In the genomic region with DNA sequence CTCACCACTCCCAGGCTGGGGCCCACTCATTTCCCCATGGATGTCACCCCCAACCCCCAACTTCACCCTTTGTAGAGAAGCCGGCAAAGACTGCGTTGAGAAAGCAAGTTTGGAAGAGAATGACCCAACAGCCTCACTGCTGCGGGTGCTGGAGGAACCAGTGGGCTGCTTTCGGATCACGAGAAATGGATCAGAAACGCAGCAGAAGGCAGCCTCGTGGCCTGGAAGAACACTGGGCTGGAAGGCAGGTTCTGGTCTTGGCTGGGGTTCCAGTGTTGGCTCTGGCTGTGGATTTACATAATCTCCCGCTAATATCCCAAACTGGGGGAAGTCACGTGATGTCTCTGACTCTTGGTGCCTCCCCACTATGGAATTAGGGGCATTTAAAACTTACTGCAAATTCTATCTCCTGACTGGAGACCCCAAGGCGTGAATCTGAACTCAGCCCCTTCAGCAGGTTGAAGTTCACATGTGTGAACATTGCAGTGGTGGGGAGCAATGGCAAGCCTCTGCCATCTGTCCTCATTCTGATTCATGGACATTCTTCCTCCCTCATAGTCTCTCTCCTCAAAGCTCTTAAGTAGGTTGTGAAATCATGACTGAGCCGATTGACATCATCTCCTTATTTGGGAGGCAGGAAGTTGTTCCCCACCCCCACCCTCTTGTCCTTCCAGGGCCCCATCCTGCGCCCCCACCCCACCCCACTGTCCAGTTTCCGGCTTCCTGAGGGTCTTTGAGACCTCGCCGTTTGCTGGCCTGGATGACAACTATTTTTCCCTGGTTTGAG, we compare ENCODE assay signal across 9 cellular contexts. TPM values are rescaled to one million over a fixed set of nuclear protein-coding genes. Genes with fewer than 3 reads are reported as not detected.
DNase-seq lines count a peak whose midpoint lies in the region; ATAC-seq and TF ChIP-seq lines count a peak whose summit lies in the region.
"Had no signal": no experiment of that assay in that cellular context is flagged by ENCODE, and none has a peak within 500 bp of the region (broad histone marks: within the 10 kb centered on the region; RNA-seq: fewer than 3 reads in every experiment).

No MANE protein-coding gene starts in this region.

- WGBS in aorta, 2 donors, result 40 to 43% methylated on average over 15 of the region's 15 CpGs

- peak overlapping the region; percentile 54 for H3K27ac Mint-ChIP-seq in mesothelial cell of epicardium
- H3K27ac Mint-ChIP-seq: natural killer cell treated with Interleukin-12 subunit alpha and Interleukin-12 subunit beta and Interleukin-15 and Interleukin-18, amount 100 ng/mL, for 72 hours had no signal

- ATAC-seq in aorta (ENCODE audit: low FRiP score) (peak; percentile 77), HG02938 (IDR thresholded peaks at IDR 0.05; ENCODE audit: unreplicated experiment) (no peak)
- ATAC-seq: natural killer cell treated with Interleukin-12 subunit alpha and Interleukin-12 subunit beta and Interleukin-15 and Interleukin-18, amount 100 ng/mL, for 72 hours had no signal

- DNase-seq in SKM-1 treated with dmso at 0.1 percent for 144 hours (lab: John Stamatoyannopoulos, UW; ENCODE audit: unreplicated experiment) (peak; percentile 2), SKM-1 (lab: John Stamatoyannopoulos, UW; ENCODE audit: unreplicated experiment) (no peak), epithelial cell of prostate (ENCODE audit: low read depth, low spot score) (peak; percentile 27), mesothelial cell of epicardium (ENCODE audit: low spot score in 2 of 2, unreplicated experiment in 2 of 2) (no peak), aorta (peak in 1 of 2 donors; percentile 73), NCI-H2029 treated with DMSO at 0.1 percent for 48 hours (lab: John Stamatoyannopoulos, UW) (no peak), T-helper 2 cell (no peak)

- intact Hi-C loops in aorta (cut with DNase I), result no loop called here

- H3K9me3 Mint-ChIP-seq in mesothelial cell of epicardium, result no peaks in the 10 kb centered on the region
- H3K9me3 Mint-ChIP-seq: natural killer cell treated with Interleukin-12 subunit alpha and Interleukin-12 subunit beta and Interleukin-15 and Interleukin-18, amount 100 ng/mL, for 72 hours had no signal

- H3K9me3 ChIP-seq in aorta (ENCODE audit: control insufficient read depth, low read length), result peaks cover 2% of the 10 kb centered on the region

- H3K36me3 ChIP-seq in aorta (ENCODE audit: control insufficient read depth in 1 of 2, insufficient read depth in 2 of 2, low read length in 1 of 2), result no peaks in the 10 kb centered on the region

- no peaks in the 10 kb centered on the region for H3K36me3 Mint-ChIP-seq in mesothelial cell of epicardium
- H3K36me3 Mint-ChIP-seq: natural killer cell treated with Interleukin-12 subunit alpha and Interleukin-12 subunit beta and Interleukin-15 and Interleukin-18, amount 100 ng/mL, for 72 hours had no signal

- H3K27ac ChIP-seq in epithelial cell of prostate (no peak overlapping the region), aorta (ENCODE audit: low read depth in 1 of 2, low read length in 2 of 2) (no peak overlapping the region)

- H3K4me3 ChIP-seq in aorta (ENCODE audit: low read length in 2 of 2), result no peak overlapping the region

- H3K4me1 Mint-ChIP-seq in mesothelial cell of epicardium, result peaks cover 8% of the 10 kb centered on the region

- TF ChIP-seq CTCF in mesothelial cell of epicardium (IDR thresholded peaks at IDR 0.05; ENCODE audit: unreplicated experiment), result no peak

- H3K27me3 Mint-ChIP-seq in mesothelial cell of epicardium (ENCODE audit: low read depth), result no peaks in the 10 kb centered on the region

- H3K4me1 ChIP-seq in aorta (ENCODE audit: control insufficient read depth in 1 of 2, insufficient read depth in 2 of 2, low read length in 2 of 2), result no peaks in the 10 kb centered on the region

- H3K27me3 ChIP-seq in aorta (ENCODE audit: control insufficient read depth in 1 of 2, insufficient read depth in 2 of 2, low read length in 1 of 2), result no peaks in the 10 kb centered on the region

- H3K4me3 Mint-ChIP-seq in mesothelial cell of epicardium, result no peak overlapping the region
- H3K4me3 Mint-ChIP-seq: natural killer cell treated with Interleukin-12 subunit alpha and Interleukin-12 subunit beta and Interleukin-15 and Interleukin-18, amount 100 ng/mL, for 72 hours had no signal

RNA-seq across cellular contexts. Expression of gene TIMP3, which starts 37.0 kb away (rescaled TPM):
- total RNA-seq in mesothelial cell of epicardium (65.9 to 68.2 TPM (median 67.2 TPM) in 3 replicates), aorta (100 to 1,000 TPM; 298 to 410 TPM)
- 10 to 100 TPM; 34.4 to 59.4 TPM for polyA plus RNA-seq in aorta
- total RNA-seq: natural killer cell treated with Interleukin-12 subunit alpha and Interleukin-12 subunit beta and Interleukin-15 and Interleukin-18, amount 100 ng/mL, for 72 hours had no signal

Comparison
In these comparisons a context has a peak if more than half of its experiments do, and no peak if none do; other contexts are left out.
1. DNase-seq: peak in SKM-1 treated with dmso at 0.1 percent for 144 hours (single experiment) and epithelial cell of prostate (single experiment); none in SKM-1 (single experiment), mesothelial cell of epicardium (0 of 2), NCI-H2029 treated with DMSO at 0.1 percent for 48 hours (single experiment) and T-helper 2 cell (0 of 5).